ENCODE assay signal across 13 cellular contexts in genomic region chr2:18047896-18048657, GRCh38.
DNase-seq lines count a peak whose midpoint lies in the region; ATAC-seq, FAIRE-seq and TF ChIP-seq lines count a peak whose summit lies in the region.
"Had no signal": no experiment of that assay in that cellular context is flagged by ENCODE, and none has a peak within 500 bp of the region (broad histone marks: within the 10 kb centered on the region; RNA-seq: fewer than 3 reads in every experiment).

No MANE protein-coding gene starts in this region.

- DNase-seq in ELR (ENCODE audit: low read depth) (peak; percentile 86), NCI-H226 (peak; percentile 93), esophagus muscularis mucosa (ENCODE audit: extremely low spot score) (peak; percentile 62), omental fat pad (ENCODE audit: low spot score) (no peak), D721Med (ENCODE audit: insufficient read length, low spot score) (no peak)
- DNase-seq in stimulated activated naive CD8-positive, alpha-beta T cell treated with anti-CD3 and anti-CD28 coated beads, Interleukin-15, amount 100 ng/mL, for 72 hours = no peak
- no peak for DNase-seq in activated CD8-positive, alpha-beta memory T cell treated with anti-CD3 and anti-CD28 coated beads, Interleukin-2, amount 50 U/mL, for 48 hours
- DNase-seq: cortex of kidney, NCI-H1417 treated with DMSO at 0.1 percent for 48 hours, occipital lobe had no signal

- no peak for TF ChIP-seq POLR2A in esophagus muscularis mucosa (IDR thresholded peaks at IDR 0.05; ENCODE audit: low read depth)

- H3K9me3 ChIP-seq in esophagus muscularis mucosa = no peaks in the 10 kb centered on the region
- H3K9me3 ChIP-seq: tibial nerve had no signal

- no peak for FAIRE-seq in D721Med (lab: Jason Lieb, UNC)

- H3K4me1 ChIP-seq in esophagus muscularis mucosa = peaks cover 12 to 20% (median 18%) of the 10 kb centered on the region in 4 donors

- 66% methylated on average over 10 of the region's 10 CpGs for WGBS in esophagus muscularis mucosa

- no peaks in the 10 kb centered on the region for H3K4me1 Mint-ChIP-seq in stimulated activated naive CD8-positive, alpha-beta T cell treated with anti-CD3 and anti-CD28 coated beads, Interleukin-15, amount 100 ng/mL, for 72 hours

- no peak for TF ChIP-seq CTCF in esophagus muscularis mucosa (IDR thresholded peaks at IDR 0.05)
- no peak for TF ChIP-seq CTCF in omental fat pad (IDR thresholded peaks at IDR 0.05)
- no peak for TF ChIP-seq CTCF in D721Med (IDR thresholded peaks at IDR 0.05; ENCODE audit: insufficient read depth, missing control alignments)

- no peak overlapping the region for H3K27ac Mint-ChIP-seq in stimulated activated naive CD8-positive, alpha-beta T cell treated with anti-CD3 and anti-CD28 coated beads, Interleukin-15, amount 100 ng/mL, for 72 hours
- H3K27ac Mint-ChIP-seq: activated T-helper 2 cell treated with anti-CD3 and anti-CD28 coated beads, Interferon-gamma antibody, Interleukin-2, Interleukin-4, amounts not matched to agents 10 μg/mL and 5 μg/mL and 100 μg/mL, durations not matched to agents 14 hours and 24 hours and 36 hours had no signal

- H3K27me3 Mint-ChIP-seq in stimulated activated naive CD8-positive, alpha-beta T cell treated with anti-CD3 and anti-CD28 coated beads, Interleukin-15, amount 100 ng/mL, for 72 hours = no peaks in the 10 kb centered on the region

- no peaks in the 10 kb centered on the region for H3K36me3 ChIP-seq in esophagus muscularis mucosa
- H3K36me3 ChIP-seq: tibial nerve had no signal

- no peak overlapping the region for H3K4me3 Mint-ChIP-seq in stimulated activated naive CD8-positive, alpha-beta T cell treated with anti-CD3 and anti-CD28 coated beads, Interleukin-15, amount 100 ng/mL, for 72 hours

- ATAC-seq in omental fat pad (ENCODE audit: low FRiP score) = peak; percentile 79
- ATAC-seq in HG03520 (IDR thresholded peaks at IDR 0.05; ENCODE audit: unreplicated experiment) = no peak
- no peak for ATAC-seq in stimulated activated naive CD8-positive, alpha-beta T cell treated with anti-CD3 and anti-CD28 coated beads, Interleukin-15, amount 100 ng/mL, for 72 hours

- TF ChIP-seq EP300 in esophagus muscularis mucosa (IDR thresholded peaks at IDR 0.05) = no peak

- intact Hi-C loops in esophagus muscularis mucosa (cut with DNase I) = no loop called here

- H3K27ac ChIP-seq in esophagus muscularis mucosa (replicated peaks in 1 of 4) = no peak overlapping the region
- H3K27ac ChIP-seq: tibial nerve had no signal

- peaks cover 0 to 5% of the 10 kb centered on the region in 2 donors for H3K9me3 Mint-ChIP-seq in stimulated activated naive CD8-positive, alpha-beta T cell treated with anti-CD3 and anti-CD28 coated beads, Interleukin-15, amount 100 ng/mL, for 72 hours
- H3K9me3 Mint-ChIP-seq: activated T-helper 2 cell treated with anti-CD3 and anti-CD28 coated beads, Interferon-gamma antibody, Interleukin-2, Interleukin-4, amounts not matched to agents 10 μg/mL and 5 μg/mL and 100 μg/mL, durations not matched to agents 14 hours and 24 hours and 36 hours had no signal

- no peaks in the 10 kb centered on the region for H3K27me3 ChIP-seq in esophagus muscularis mucosa
- H3K27me3 ChIP-seq: tibial nerve had no signal

- no peak overlapping the region for H3K4me3 ChIP-seq in esophagus muscularis mucosa
- H3K4me3 ChIP-seq: tibial nerve had no signal

Comparison
In these comparisons a context has a peak if more than half of its experiments do, and no peak if none do; other contexts are left out.
1. DNase-seq: peak in ELR (single experiment), NCI-H226 (single experiment) and esophagus muscularis mucosa (single experiment); none in omental fat pad (single experiment), D721Med (single experiment), stimulated activated naive CD8-positive, alpha-beta T cell treated with anti-CD3 and anti-CD28 coated beads, Interleukin-15, amount 100 ng/mL, for 72 hours (0 of 2) and activated CD8-positive, alpha-beta memory T cell treated with anti-CD3 and anti-CD28 coated beads, Interleukin-2, amount 50 U/mL, for 48 hours (single experiment).